Comparison of ENCODE assay signal across 8 cellular contexts in genomic region chr10:5873515-5873995, GRCh38. TPM values are rescaled to one million over a fixed set of nuclear protein-coding genes. Genes with fewer than 3 reads are reported as not detected.
DNase-seq lines count a peak whose midpoint lies in the region; ATAC-seq and TF ChIP-seq lines count a peak whose summit lies in the region.

No MANE protein-coding gene starts in this region.

- peak; percentile 63 to 89 (median 80) for TF ChIP-seq CTCF in esophagus squamous epithelium (IDR thresholded peaks at IDR 0.05)
- peak; percentile 73 for TF ChIP-seq CTCF in nephron progenitor cell (IDR thresholded peaks at IDR 0.05)

- POLR2A ChIA-PET in CD4-positive, alpha-beta memory T cell (lab: Charles Lee; ENCODE audit: partially characterized antibody): interaction anchor here (1.1 kb wide), 1 partner anchor 17 kb away, joined by 3 read pairs; the partner anchor contains the start of genes ANKRD16 and FBH1

- peaks cover 15 to 27% of the 10 kb centered on the region in 2 donors for H3K36me3 Mint-ChIP-seq in CD4-positive, alpha-beta memory T cell
- peaks cover 49% of the 10 kb centered on the region for H3K36me3 Mint-ChIP-seq in nephron progenitor cell (ENCODE audit: low read depth)

- no peaks in the 10 kb centered on the region for H3K27me3 ChIP-seq in CD4-positive, alpha-beta memory T cell (ENCODE audit: insufficient read depth, low read length)
- no peaks in the 10 kb centered on the region for H3K27me3 ChIP-seq in esophagus squamous epithelium

- peak overlapping the region in 3 of 7 donors; percentile 18 to 63 (median 33) for H3K27ac Mint-ChIP-seq in CD4-positive, alpha-beta memory T cell
- H3K27ac Mint-ChIP-seq in nephron progenitor cell: no peak overlapping the region

- ATAC-seq in GM19328 (IDR thresholded peaks at IDR 0.05; ENCODE audit: unreplicated experiment) (peak; percentile 72), HG03521 (IDR thresholded peaks at IDR 0.05; ENCODE audit: unreplicated experiment) (peak; percentile 76)

- WGBS in esophagus squamous epithelium, 2 donors: 31 to 42% methylated on average over 8 to 9 of the region's 9 CpGs

- H3K27me3 Mint-ChIP-seq in CD4-positive, alpha-beta memory T cell: no peaks in the 10 kb centered on the region
- H3K27me3 Mint-ChIP-seq in nephron progenitor cell (ENCODE audit: low read depth, poor library complexity): peaks cover 2% of the 10 kb centered on the region

- H3K36me3 ChIP-seq in CD4-positive, alpha-beta memory T cell (ENCODE audit: insufficient read depth, low read length): peaks cover 9% of the 10 kb centered on the region
- H3K36me3 ChIP-seq in esophagus squamous epithelium: peaks cover 0 to 48% (median 0%) of the 10 kb centered on the region in 3 donors

- intact Hi-C loops in CD4-positive, alpha-beta memory T cell (cut with micrococcal nuclease): loop anchor here (1.0 to 5.0 kb wide), 6 partner anchors 60 to 431 kb away; partner anchors contain the start of gene GDI2
- intact Hi-C loops in esophagus squamous epithelium (cut with DNase I): no loop called here

- H3K9me3 ChIP-seq in CD4-positive, alpha-beta memory T cell (ENCODE audit: control insufficient read depth in 1 of 2, low read length in 2 of 2): no peaks in the 10 kb centered on the region
- peaks cover 0 to 3% (median 0%) of the 10 kb centered on the region in 3 donors for H3K9me3 ChIP-seq in esophagus squamous epithelium

- peaks cover 0 to 3% (median under 1%) of the 10 kb centered on the region in 8 donors for H3K9me3 Mint-ChIP-seq in CD4-positive, alpha-beta memory T cell
- H3K9me3 Mint-ChIP-seq in nephron progenitor cell: peaks cover 16% of the 10 kb centered on the region

- H3K27ac ChIP-seq in CD4-positive, alpha-beta memory T cell (ENCODE audit: low read depth, low read length): no peak overlapping the region
- H3K27ac ChIP-seq in esophagus squamous epithelium: no peak overlapping the region

- TF ChIP-seq POLR2A in esophagus squamous epithelium (IDR thresholded peaks at IDR 0.05): no peak

- H3K4me3 ChIP-seq in CD4-positive, alpha-beta memory T cell (ENCODE audit: low read length in 2 of 2): no peak overlapping the region
- peak overlapping the region in 1 of 4 donors; percentile 30 for H3K4me3 ChIP-seq in esophagus squamous epithelium

- peaks cover 3 to 6% (median 4%) of the 10 kb centered on the region in 4 donors for H3K4me1 Mint-ChIP-seq in CD4-positive, alpha-beta memory T cell
- H3K4me1 Mint-ChIP-seq in nephron progenitor cell: peaks cover 6% of the 10 kb centered on the region

- peak overlapping the region in 2 of 8 donors; percentile 26 to 60 for H3K4me3 Mint-ChIP-seq in CD4-positive, alpha-beta memory T cell
- H3K4me3 Mint-ChIP-seq in nephron progenitor cell: no peak overlapping the region

- CTCF ChIA-PET in CD4-positive, alpha-beta memory T cell (lab: Charles Lee; ENCODE audit: partially characterized antibody): interaction anchor here (0.6 to 7.1 kb wide), 15 partner anchors 8 to 432 kb away, joined by 3 to 51 read pairs (median 4); partner anchors contain the start of genes ANKRD16, FBH1 and TASOR2

- peak; percentile 57 to 75 (median 63) for DNase-seq in CD4-positive, alpha-beta memory T cell
- peak; percentile 88 for DNase-seq in OCI-M1 (lab: John Stamatoyannopoulos, UW)
- DNase-seq in activated T-cell treated with anti-CD3 and anti-CD28 coated beads for 48 hours (ENCODE audit: low read depth): peak; percentile 54
- DNase-seq in esophagus squamous epithelium (lab: John Stamatoyannopoulos, UW): no peak
- DNase-seq in nephron progenitor cell: peak; percentile 69
- peak; percentile 61 for DNase-seq in stromal cell of bone marrow (ENCODE audit: low read depth)

- no peaks in the 10 kb centered on the region for H3K4me1 ChIP-seq in CD4-positive, alpha-beta memory T cell (ENCODE audit: insufficient read depth, low read length)
- peaks cover 0 to 17% (median 0%) of the 10 kb centered on the region in 3 donors for H3K4me1 ChIP-seq in esophagus squamous epithelium

RNA-seq across cellular contexts. Expression of gene ANKRD16, which starts 16.1 kb away (rescaled TPM):
- total RNA-seq in CD4-positive, alpha-beta memory T cell: 1 to 10 TPM; 6.6 to 8.4 TPM
- polyA plus RNA-seq in CD4-positive, alpha-beta memory T cell: 1 to 10 TPM; 1.5 to 4.1 TPM
- 10 to 100 TPM in 1 of 4 donors, 1 to 10 TPM in 3; 2.8 to 10.9 (median 5.1) TPM for total RNA-seq in esophagus squamous epithelium

RNA-seq across cellular contexts. Expression of gene FBH1, which starts 16.5 kb away (rescaled TPM):
- 10 to 100 TPM; 91.4 to 97.5 TPM for total RNA-seq in CD4-positive, alpha-beta memory T cell
- 10 to 100 TPM; 71.1 to 75.8 TPM for polyA plus RNA-seq in CD4-positive, alpha-beta memory T cell
- total RNA-seq in esophagus squamous epithelium: 10 to 100 TPM; 48.5 to 93.8 (median 54.1) TPM
